ENCODE assay signal across 7 cellular contexts in the genomic region with DNA sequence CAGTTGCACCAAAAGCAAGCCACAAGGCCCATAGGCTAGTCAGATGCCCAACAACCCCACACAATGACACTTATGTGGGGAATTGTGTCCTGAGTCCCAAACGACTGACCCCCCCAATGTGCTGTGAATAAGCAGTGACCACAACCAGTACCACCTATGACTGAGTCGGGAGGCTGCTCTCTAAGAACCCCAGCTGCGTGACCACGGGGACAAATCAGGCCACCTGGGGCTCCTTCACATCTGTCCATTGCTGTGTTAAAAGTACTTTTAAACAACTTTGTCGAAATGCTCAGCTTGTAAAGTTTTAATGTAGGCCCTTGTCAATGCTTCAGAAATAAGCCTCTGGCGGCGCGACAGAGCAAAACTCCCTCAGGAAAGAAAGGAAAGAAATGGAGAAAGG. TPM values are rescaled to one million over a fixed set of nuclear protein-coding genes. Genes with fewer than 3 reads are reported as not detected.
"Had no signal": no experiment of that assay in that cellular context is flagged by ENCODE, and none has a peak within 500 bp of the region (broad histone marks: within the 10 kb centered on the region; RNA-seq: fewer than 3 reads in every experiment).

No MANE protein-coding gene starts in this region.

RNA-seq across cellular contexts. Expression of a gene that starts 0.7 kb away (rescaled TPM):
- total RNA-seq: MCF 10A, NCI-H460, PC-3, Peyer's patch, SJCRH30, SK-MEL-5 had no signal

RNA-seq across cellular contexts. Expression of a gene that starts 18.1 kb away (rescaled TPM):
- total RNA-seq: MCF 10A, NCI-H460, PC-3, Peyer's patch, Right ventricle myocardium inferior, SJCRH30, SK-MEL-5 had no signal

RNA-seq across cellular contexts. Expression of a gene that starts 37.0 kb away (rescaled TPM):
- total RNA-seq: MCF 10A, NCI-H460, PC-3, Peyer's patch, SJCRH30, SK-MEL-5 had no signal
